9 cellular contexts compared by ENCODE assay signal in the genomic region with DNA sequence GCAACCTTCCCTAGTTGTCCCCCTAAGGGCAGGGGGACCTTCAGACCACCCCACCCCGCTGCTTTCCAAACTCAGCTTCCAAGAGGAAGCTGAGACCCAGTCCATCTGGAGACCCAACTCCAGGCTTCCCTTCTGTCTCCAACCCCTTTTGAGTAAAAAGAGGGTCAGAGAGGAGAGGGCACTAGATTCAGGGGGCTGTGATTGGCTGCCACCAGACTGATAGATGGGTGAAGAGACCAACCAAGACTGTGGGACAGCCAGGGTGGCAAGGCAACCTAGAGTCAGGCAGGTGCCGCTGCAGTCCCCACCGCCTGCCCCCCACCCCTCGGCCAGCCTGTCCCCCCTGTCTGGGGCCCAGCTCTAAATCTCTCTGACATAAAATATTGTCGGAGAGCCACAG.
DNase-seq lines count a peak whose midpoint lies in the region; ATAC-seq lines count a peak whose summit lies in the region.
"Had no signal": no experiment of that assay in that cellular context is flagged by ENCODE, and none has a peak within 500 bp of the region (broad histone marks: within the 10 kb centered on the region; RNA-seq: fewer than 3 reads in every experiment).

No MANE protein-coding gene starts in this region.

- no peak overlapping the region for H3K27ac ChIP-seq in skin epidermis

- H3K4me1 Mint-ChIP-seq in T-helper 1 cell treated with Interleukin-12 subunit alpha and Interleukin-12 subunit beta and Interleukin-4 antibody, amounts not matched to agents 30 μg/mL and 1 μg/mL, for 36 hours (ENCODE audit: low read depth): peaks cover 9% of the 10 kb centered on the region
- H3K4me1 Mint-ChIP-seq in activated naive CD8-positive, alpha-beta T cell (ENCODE audit: low read depth): peaks cover 33% of the 10 kb centered on the region

- no peak overlapping the region for H3K27ac Mint-ChIP-seq in T-helper 1 cell treated with Interleukin-12 subunit alpha and Interleukin-12 subunit beta and Interleukin-4 antibody, amounts not matched to agents 30 μg/mL and 1 μg/mL, for 36 hours
- H3K27ac Mint-ChIP-seq in activated naive CD8-positive, alpha-beta T cell: peak overlapping the region; percentile 10

- H3K4me3 Mint-ChIP-seq in T-helper 1 cell treated with Interleukin-12 subunit alpha and Interleukin-12 subunit beta and Interleukin-4 antibody, amounts not matched to agents 30 μg/mL and 1 μg/mL, for 36 hours: peak overlapping the region; percentile 76
- H3K4me3 Mint-ChIP-seq in activated naive CD8-positive, alpha-beta T cell: peak overlapping the region; percentile 83

- peak overlapping the region in 4 of 7 experiments; percentile 8 to 29 (median 17) for H3K4me3 ChIP-seq in skin epidermis

- no peak for DNase-seq in T-helper 1 cell
- DNase-seq in NCI-H187 treated with DMSO at 0.1 percent for 48 hours (lab: John Stamatoyannopoulos, UW): peak; percentile 6
- no peak for DNase-seq in islet precursor cell
- DNase-seq in SHP77 treated with DMSO at 0.1 percent for 48 hours (lab: John Stamatoyannopoulos, UW): no peak
- DNase-seq: HCEC 1CT had no signal

- peaks cover 3% of the 10 kb centered on the region for H3K9me3 Mint-ChIP-seq in T-helper 1 cell treated with Interleukin-12 subunit alpha and Interleukin-12 subunit beta and Interleukin-4 antibody, amounts not matched to agents 30 μg/mL and 1 μg/mL, for 36 hours
- H3K9me3 Mint-ChIP-seq in activated naive CD8-positive, alpha-beta T cell (ENCODE audit: low read depth): no peaks in the 10 kb centered on the region

- no peak for ATAC-seq in HG03045 (IDR thresholded peaks at IDR 0.05; ENCODE audit: unreplicated experiment)

- H3K27me3 Mint-ChIP-seq in T-helper 1 cell treated with Interleukin-12 subunit alpha and Interleukin-12 subunit beta and Interleukin-4 antibody, amounts not matched to agents 30 μg/mL and 1 μg/mL, for 36 hours (ENCODE audit: low read depth): no peaks in the 10 kb centered on the region
- no peaks in the 10 kb centered on the region for H3K27me3 Mint-ChIP-seq in activated naive CD8-positive, alpha-beta T cell

- peaks cover 2% of the 10 kb centered on the region for H3K36me3 Mint-ChIP-seq in T-helper 1 cell treated with Interleukin-12 subunit alpha and Interleukin-12 subunit beta and Interleukin-4 antibody, amounts not matched to agents 30 μg/mL and 1 μg/mL, for 36 hours (ENCODE audit: low read depth)
- no peaks in the 10 kb centered on the region for H3K36me3 Mint-ChIP-seq in activated naive CD8-positive, alpha-beta T cell
